ENCODE assay signal across 17 cellular contexts in the genomic region with DNA sequence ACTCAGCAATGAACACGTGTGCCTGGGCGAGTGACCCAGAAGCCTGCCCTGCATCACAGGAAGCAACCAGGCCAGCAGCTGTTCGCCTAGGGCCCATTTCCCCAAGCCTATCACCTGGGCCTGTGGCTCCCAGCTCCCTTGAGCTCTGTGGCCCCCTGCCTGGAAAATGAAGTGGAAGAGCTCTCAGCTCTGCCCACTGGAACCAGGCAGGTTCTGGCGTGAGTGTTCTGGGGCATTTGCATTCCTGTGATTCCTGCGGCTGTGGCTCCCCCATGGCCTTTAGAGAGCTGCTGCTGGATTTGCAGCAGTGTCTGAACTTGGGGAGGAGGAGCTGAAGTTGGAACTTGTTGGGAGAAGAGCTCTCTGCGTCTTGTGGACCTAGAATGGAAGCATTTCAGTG. TPM values are rescaled to one million over a fixed set of nuclear protein-coding genes. Genes with fewer than 3 reads are reported as not detected.
DNase-seq lines count a peak whose midpoint lies in the region; ATAC-seq and TF ChIP-seq lines count a peak whose summit lies in the region.
"Had no signal": no experiment of that assay in that cellular context is flagged by ENCODE, and none has a peak within 500 bp of the region (broad histone marks: within the 10 kb centered on the region; RNA-seq: fewer than 3 reads in every experiment).

No MANE protein-coding gene starts in this region.

- TF ChIP-seq CTCF in left ventricle myocardium inferior (IDR thresholded peaks at IDR 0.05; ENCODE audit: borderline replicate concordance) (no peak), RWPE1 (conservative IDR thresholded peaks at IDR 0.05; ENCODE audit: low read depth) (no peak), thyroid gland (IDR thresholded peaks at IDR 0.05) (no peak)

- H3K9me3 ChIP-seq in left ventricle myocardium inferior (replicated peaks) (no peaks in the 10 kb centered on the region), thyroid gland (no peaks in the 10 kb centered on the region)

- peaks cover 81% of the 10 kb centered on the region for H3K36me3 ChIP-seq in left ventricle myocardium inferior
- H3K36me3 ChIP-seq in thyroid gland: peaks cover 58 to 59% of the 10 kb centered on the region in 2 donors

- CTCF ChIA-PET in RWPE1 (lab: Yijun Ruan, JAX): interaction anchor here (0.6 to 2.7 kb wide), 6 partner anchors 17 to 943 kb away, joined by 3 to 13 read pairs (median 4); a partner anchor contains a TSS

- H3K4me3 ChIP-seq in left ventricle myocardium inferior (no peak overlapping the region), thyroid gland (replicated peaks in 1 of 3) (no peak overlapping the region)

- WGBS in thyroid gland, 2 donors: 53 to 61% methylated on average over 3 to 5 of the region's 6 CpGs

- H3K27me3 ChIP-seq in left ventricle myocardium inferior (ENCODE audit: low read depth): no peaks in the 10 kb centered on the region
- no peaks in the 10 kb centered on the region for H3K27me3 ChIP-seq in thyroid gland
- H3K27me3 ChIP-seq: brain microvascular endothelial cell had no signal

- intact Hi-C loops in Right ventricle myocardium inferior (cut with DNase I) (no loop called here), left ventricle myocardium inferior (cut with micrococcal nuclease) (no loop called here), thyroid gland (cut with DNase I) (no loop called here)

- no peak for TF ChIP-seq POLR2A in thyroid gland (IDR thresholded peaks at IDR 0.05)

- POLR2A ChIA-PET in RWPE1 (lab: Yijun Ruan, JAX; ENCODE audit: low non-redundant PET): no interaction called here

- ATAC-seq in Right ventricle myocardium inferior: no peak
- no peak for ATAC-seq in GM21619 (IDR thresholded peaks at IDR 0.05; ENCODE audit: unreplicated experiment)
- ATAC-seq: effector memory CD8-positive, alpha-beta T cell had no signal

- H3K4me1 ChIP-seq in left ventricle myocardium inferior: peaks cover 42% of the 10 kb centered on the region
- peaks cover 0 to 18% of the 10 kb centered on the region in 2 donors for H3K4me1 ChIP-seq in thyroid gland

- H3K27ac ChIP-seq in left ventricle myocardium inferior (replicated peaks) (no peak overlapping the region), RWPE1 (peak overlapping the region; percentile 73), thyroid gland (peak overlapping the region in 1 of 3 donors; percentile 30)
- H3K27ac ChIP-seq: brain microvascular endothelial cell had no signal

- DNase-seq in Right ventricle myocardium inferior (ENCODE audit: missing footprints) (peak; percentile 41), left ventricle myocardium inferior (no peak), RWPE1 (ENCODE audit: low spot score) (peak; percentile 79), glomerular visceral epithelial cell (ENCODE audit: extremely low spot score) (peak; percentile 94), thyroid gland (peak; percentile 52 to 64), GM19238 (ENCODE audit: insufficient read length, low spot score) (no peak)
- DNase-seq in stimulated activated CD4-positive, alpha-beta T cell treated with anti-CD3 and anti-CD28 coated beads, Interleukin-4, amount 100 ng/mL, for 4 hours: no peak
- DNase-seq: activated CD4-positive, alpha-beta T cell treated with anti-CD3 and anti-CD28 coated beads, Interleukin-2, amount 10 ng/mL, durations not matched to agents 7 days and 5 days; brain microvascular endothelial cell; effector memory CD8-positive, alpha-beta T cell; foreskin melanocyte; Kasumi-1; NCI-H1694; NCI-H526 treated with DMSO at 0.1 percent for 48 hours; RPMI8226; T-helper 2 cell had no signal

RNA-seq across cellular contexts. Expression of a gene that starts 22.8 kb away (rescaled TPM):
- total RNA-seq in Right ventricle myocardium inferior (16.7 TPM), left ventricle myocardium inferior (17.1 TPM), thyroid gland (10 to 100 TPM; 41.2 to 87.2 (median 69.1) TPM)

RNA-seq across cellular contexts. Expression of a gene that starts 41.4 kb away (rescaled TPM):
- 12.2 TPM for total RNA-seq in Right ventricle myocardium inferior
- total RNA-seq in left ventricle myocardium inferior: 9.5 TPM
- total RNA-seq in thyroid gland: 100 to 1,000 TPM in 1 of 4 donors, 10 to 100 TPM in 2, 1 to 10 TPM in 1; 9.2 to 110 (median 33.3) TPM

Comparison
In these comparisons a context has a peak if more than half of its experiments do, and no peak if none do; other contexts are left out.
1. DNase-seq: peak in Right ventricle myocardium inferior (single experiment), RWPE1 (single experiment), glomerular visceral epithelial cell (single experiment) and thyroid gland (2 of 2); none in left ventricle myocardium inferior (single experiment), stimulated activated CD4-positive, alpha-beta T cell treated with anti-CD3 and anti-CD28 coated beads, Interleukin-4, amount 100 ng/mL, for 4 hours (0 of 2) and GM19238 (single experiment).